In genomic region chr7:134458341-134458805, GRCh38 we compare ENCODE assay signal across 8 cellular contexts. TPM values are rescaled to one million over a fixed set of nuclear protein-coding genes. Genes with fewer than 3 reads are reported as not detected.
DNase-seq lines count a peak whose midpoint lies in the region; ATAC-seq lines count a peak whose summit lies in the region.

No MANE protein-coding gene starts in this region.

- 0 to 2% methylated on average over 24 to 32 of the region's 37 CpGs for WGBS in mesodermal cell (ENCODE audit: insufficient coverage in 2 of 2), 2 experiments

- H3K36me3 ChIP-seq in mesodermal cell (ENCODE audit: control insufficient read depth, insufficient read depth, low read length): peaks cover 34% of the 10 kb centered on the region

- CTCF ChIA-PET in activated CD8-positive, alpha-beta T cell treated with anti-CD3 and anti-CD28 coated beads, Interleukin-2, amount 10 ng/mL, durations not matched to agents 7 days and 5 days (lab: Charles Lee): interaction anchor here (0.6 to 4.7 kb wide), 12 partner anchors 10 to 188 kb away, joined by 3 to 39 read pairs (median 3); partner anchors contain the start of gene BPGM

- DNase-seq in NCI-H2081 (lab: John Stamatoyannopoulos, UW) (peak; percentile 42 to 58), NCI-H2081 treated with DMSO at 0.1 percent for 48 hours (lab: John Stamatoyannopoulos, UW) (no peak), NCI-H2227 (lab: John Stamatoyannopoulos, UW; ENCODE audit: unreplicated experiment) (peak; percentile 75)
- peak; percentile 64 for DNase-seq in activated CD8-positive, alpha-beta T cell treated with anti-CD3 and anti-CD28 coated beads, Interleukin-2, amount 10 ng/mL, durations not matched to agents 7 days and 5 days
- DNase-seq in effector memory CD8-positive, alpha-beta T cell: peak; percentile 51 to 63 (median 56)
- DNase-seq in stimulated activated CD8-positive, alpha-beta memory T cell treated with anti-CD3 and anti-CD28 coated beads, Interleukin-2, amount 100 ng/mL, for 48 hours (ENCODE audit: low read depth in 2 of 2): peak; percentile 43 to 46

- ATAC-seq in HG02798 (IDR thresholded peaks at IDR 0.05; ENCODE audit: poor library complexity, unreplicated experiment): peak; percentile 56
- peak; percentile 65 for ATAC-seq in activated CD8-positive, alpha-beta T cell treated with anti-CD3 and anti-CD28 coated beads, Interleukin-2, amount 10 ng/mL, durations not matched to agents 7 days and 5 days
- ATAC-seq in effector memory CD8-positive, alpha-beta T cell (replicated peaks): peak; percentile 65

- H3K9me3 ChIP-seq in mesodermal cell (ENCODE audit: control insufficient read depth, low read length): no peaks in the 10 kb centered on the region

- H3K27ac Mint-ChIP-seq in activated CD8-positive, alpha-beta T cell treated with anti-CD3 and anti-CD28 coated beads, Interleukin-2, amount 10 ng/mL, durations not matched to agents 7 days and 5 days: peak overlapping the region; percentile 81
- peak overlapping the region; percentile 90 to 92 for H3K27ac Mint-ChIP-seq in effector memory CD8-positive, alpha-beta T cell

- H3K4me3 Mint-ChIP-seq in activated CD8-positive, alpha-beta T cell treated with anti-CD3 and anti-CD28 coated beads, Interleukin-2, amount 10 ng/mL, durations not matched to agents 7 days and 5 days: peak overlapping the region; percentile 86
- peak overlapping the region; percentile 75 to 89 for H3K4me3 Mint-ChIP-seq in effector memory CD8-positive, alpha-beta T cell

- H3K36me3 Mint-ChIP-seq in activated CD8-positive, alpha-beta T cell treated with anti-CD3 and anti-CD28 coated beads, Interleukin-2, amount 10 ng/mL, durations not matched to agents 7 days and 5 days (ENCODE audit: low read depth): peaks cover 22% of the 10 kb centered on the region
- H3K36me3 Mint-ChIP-seq in effector memory CD8-positive, alpha-beta T cell (ENCODE audit: insufficient read depth): peaks cover 21% of the 10 kb centered on the region

- H3K4me1 Mint-ChIP-seq in activated CD8-positive, alpha-beta T cell treated with anti-CD3 and anti-CD28 coated beads, Interleukin-2, amount 10 ng/mL, durations not matched to agents 7 days and 5 days (ENCODE audit: low read depth): peaks cover 48% of the 10 kb centered on the region
- peaks cover 41 to 46% of the 10 kb centered on the region in 2 donors for H3K4me1 Mint-ChIP-seq in effector memory CD8-positive, alpha-beta T cell (ENCODE audit: low read depth in 2 of 2)

- H3K9me3 Mint-ChIP-seq in activated CD8-positive, alpha-beta T cell treated with anti-CD3 and anti-CD28 coated beads, Interleukin-2, amount 10 ng/mL, durations not matched to agents 7 days and 5 days (ENCODE audit: insufficient read depth): no peaks in the 10 kb centered on the region
- H3K9me3 Mint-ChIP-seq in effector memory CD8-positive, alpha-beta T cell: no peaks in the 10 kb centered on the region

- no peaks in the 10 kb centered on the region for H3K27me3 Mint-ChIP-seq in activated CD8-positive, alpha-beta T cell treated with anti-CD3 and anti-CD28 coated beads, Interleukin-2, amount 10 ng/mL, durations not matched to agents 7 days and 5 days (ENCODE audit: low read depth)
- no peaks in the 10 kb centered on the region for H3K27me3 Mint-ChIP-seq in effector memory CD8-positive, alpha-beta T cell

- H3K4me3 ChIP-seq in mesodermal cell (ENCODE audit: extremely low read depth, insufficient read depth, low read length, poor library complexity, severe bottlenecking): peak overlapping the region; percentile 74

- no peak overlapping the region for H3K27ac ChIP-seq in mesodermal cell (ENCODE audit: low read depth, low read length, severe bottlenecking)

- peaks cover 31% of the 10 kb centered on the region for H3K4me1 ChIP-seq in mesodermal cell (ENCODE audit: control insufficient read depth, insufficient read depth, low read length, poor library complexity, severe bottlenecking)

- POLR2A ChIA-PET in activated CD8-positive, alpha-beta T cell treated with anti-CD3 and anti-CD28 coated beads, Interleukin-2, amount 10 ng/mL, durations not matched to agents 7 days and 5 days (lab: Charles Lee): interaction anchor here (1.2 to 1.4 kb wide), 3 partner anchors 12 to 142 kb away, joined by 3 to 5 read pairs (median 4); partner anchors contain the start of gene SLC35B4

RNA-seq across cellular contexts. Expression of gene AKR1B1, which starts 0.5 kb away (rescaled TPM):
- total RNA-seq in activated CD8-positive, alpha-beta T cell treated with anti-CD3 and anti-CD28 coated beads, Interleukin-2, amount 10 ng/mL, durations not matched to agents 7 days and 5 days: 100 to 1,000 TPM in 1 of 2 experiments, 10 to 100 TPM in 1; 99.8 to 101 TPM
- polyA plus RNA-seq in mesodermal cell (2013, experiment 1 of 2): 136 TPM
- 127 TPM for polyA plus RNA-seq in mesodermal cell (2013, experiment 2 of 2)
